ENCODE assay signal across 2 cellular contexts in the genomic region with DNA sequence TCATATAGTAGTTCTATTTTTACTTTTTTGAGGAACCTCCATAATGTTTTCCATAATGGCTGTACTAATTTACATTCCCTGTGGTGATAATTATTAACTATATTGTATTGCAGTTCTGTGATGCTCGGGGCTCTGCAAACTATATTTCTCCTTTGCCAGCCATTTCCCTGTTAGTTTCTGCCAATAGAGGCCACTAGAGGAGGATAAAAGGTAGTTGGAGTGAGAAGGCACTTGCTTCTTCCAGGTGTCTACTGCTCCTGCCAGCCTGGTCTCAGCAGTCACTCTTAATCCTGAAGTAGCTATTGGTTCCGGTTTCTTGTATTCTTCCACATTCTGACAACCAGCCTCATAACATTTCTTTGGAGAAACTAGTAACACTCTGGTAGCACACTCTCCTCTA.
TF ChIP-seq lines count a peak whose summit lies in the region.

No MANE protein-coding gene starts in this region.

TF ChIP-seq in Ishikawa, 13 proteins besides CTCF, POLR2A, EP300 and RAD21 (continued from another document):
- TF ChIP-seq, protein P1, sequence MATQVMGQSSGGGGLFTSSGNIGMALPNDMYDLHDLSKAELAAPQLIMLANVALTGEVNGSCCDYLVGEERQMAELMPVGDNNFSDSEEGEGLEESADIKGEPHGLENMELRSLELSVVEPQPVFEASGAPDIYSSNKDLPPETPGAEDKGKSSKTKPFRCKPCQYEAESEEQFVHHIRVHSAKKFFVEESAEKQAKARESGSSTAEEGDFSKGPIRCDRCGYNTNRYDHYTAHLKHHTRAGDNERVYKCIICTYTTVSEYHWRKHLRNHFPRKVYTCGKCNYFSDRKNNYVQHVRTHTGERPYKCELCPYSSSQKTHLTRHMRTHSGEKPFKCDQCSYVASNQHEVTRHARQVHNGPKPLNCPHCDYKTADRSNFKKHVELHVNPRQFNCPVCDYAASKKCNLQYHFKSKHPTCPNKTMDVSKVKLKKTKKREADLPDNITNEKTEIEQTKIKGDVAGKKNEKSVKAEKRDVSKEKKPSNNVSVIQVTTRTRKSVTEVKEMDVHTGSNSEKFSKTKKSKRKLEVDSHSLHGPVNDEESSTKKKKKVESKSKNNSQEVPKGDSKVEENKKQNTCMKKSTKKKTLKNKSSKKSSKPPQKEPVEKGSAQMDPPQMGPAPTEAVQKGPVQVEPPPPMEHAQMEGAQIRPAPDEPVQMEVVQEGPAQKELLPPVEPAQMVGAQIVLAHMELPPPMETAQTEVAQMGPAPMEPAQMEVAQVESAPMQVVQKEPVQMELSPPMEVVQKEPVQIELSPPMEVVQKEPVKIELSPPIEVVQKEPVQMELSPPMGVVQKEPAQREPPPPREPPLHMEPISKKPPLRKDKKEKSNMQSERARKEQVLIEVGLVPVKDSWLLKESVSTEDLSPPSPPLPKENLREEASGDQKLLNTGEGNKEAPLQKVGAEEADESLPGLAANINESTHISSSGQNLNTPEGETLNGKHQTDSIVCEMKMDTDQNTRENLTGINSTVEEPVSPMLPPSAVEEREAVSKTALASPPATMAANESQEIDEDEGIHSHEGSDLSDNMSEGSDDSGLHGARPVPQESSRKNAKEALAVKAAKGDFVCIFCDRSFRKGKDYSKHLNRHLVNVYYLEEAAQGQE (IDR thresholded peaks at IDR 0.05; ENCODE audit: low read depth): no peak
- TF ChIP-seq CEBPB (IDR thresholded peaks at IDR 0.05): no peak
- TF ChIP-seq, protein P2, sequence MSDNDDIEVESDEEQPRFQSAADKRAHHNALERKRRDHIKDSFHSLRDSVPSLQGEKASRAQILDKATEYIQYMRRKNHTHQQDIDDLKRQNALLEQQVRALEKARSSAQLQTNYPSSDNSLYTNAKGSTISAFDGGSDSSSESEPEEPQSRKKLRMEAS (IDR thresholded peaks at IDR 0.05): no peak

TF ChIP-seq in WTC11, 78 proteins besides CTCF, POLR2A, EP300 and RAD21 (continued from another document):
- TF ChIP-seq, protein P3, sequence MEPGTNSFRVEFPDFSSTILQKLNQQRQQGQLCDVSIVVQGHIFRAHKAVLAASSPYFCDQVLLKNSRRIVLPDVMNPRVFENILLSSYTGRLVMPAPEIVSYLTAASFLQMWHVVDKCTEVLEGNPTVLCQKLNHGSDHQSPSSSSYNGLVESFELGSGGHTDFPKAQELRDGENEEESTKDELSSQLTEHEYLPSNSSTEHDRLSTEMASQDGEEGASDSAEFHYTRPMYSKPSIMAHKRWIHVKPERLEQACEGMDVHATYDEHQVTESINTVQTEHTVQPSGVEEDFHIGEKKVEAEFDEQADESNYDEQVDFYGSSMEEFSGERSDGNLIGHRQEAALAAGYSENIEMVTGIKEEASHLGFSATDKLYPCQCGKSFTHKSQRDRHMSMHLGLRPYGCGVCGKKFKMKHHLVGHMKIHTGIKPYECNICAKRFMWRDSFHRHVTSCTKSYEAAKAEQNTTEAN (CRISPR knock-in tag; IDR thresholded peaks at IDR 0.05): no peak
- no peak for TF ChIP-seq RELA (CRISPR knock-in tag; IDR thresholded peaks at IDR 0.05; ENCODE audit: borderline replicate concordance)
- TF ChIP-seq, protein P4, sequence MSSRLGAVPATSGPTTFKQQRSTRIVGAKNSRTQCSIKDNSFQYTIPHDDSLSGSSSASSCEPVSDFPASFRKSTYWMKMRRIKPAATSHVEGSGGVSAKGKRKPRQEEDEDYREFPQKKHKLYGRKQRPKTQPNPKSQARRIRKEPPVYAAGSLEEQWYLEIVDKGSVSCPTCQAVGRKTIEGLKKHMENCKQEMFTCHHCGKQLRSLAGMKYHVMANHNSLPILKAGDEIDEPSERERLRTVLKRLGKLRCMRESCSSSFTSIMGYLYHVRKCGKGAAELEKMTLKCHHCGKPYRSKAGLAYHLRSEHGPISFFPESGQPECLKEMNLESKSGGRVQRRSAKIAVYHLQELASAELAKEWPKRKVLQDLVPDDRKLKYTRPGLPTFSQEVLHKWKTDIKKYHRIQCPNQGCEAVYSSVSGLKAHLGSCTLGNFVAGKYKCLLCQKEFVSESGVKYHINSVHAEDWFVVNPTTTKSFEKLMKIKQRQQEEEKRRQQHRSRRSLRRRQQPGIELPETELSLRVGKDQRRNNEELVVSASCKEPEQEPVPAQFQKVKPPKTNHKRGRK (CRISPR knock-in tag; IDR thresholded peaks at IDR 0.05; ENCODE audit: borderline replicate concordance): no peak
- TF ChIP-seq, protein P5, sequence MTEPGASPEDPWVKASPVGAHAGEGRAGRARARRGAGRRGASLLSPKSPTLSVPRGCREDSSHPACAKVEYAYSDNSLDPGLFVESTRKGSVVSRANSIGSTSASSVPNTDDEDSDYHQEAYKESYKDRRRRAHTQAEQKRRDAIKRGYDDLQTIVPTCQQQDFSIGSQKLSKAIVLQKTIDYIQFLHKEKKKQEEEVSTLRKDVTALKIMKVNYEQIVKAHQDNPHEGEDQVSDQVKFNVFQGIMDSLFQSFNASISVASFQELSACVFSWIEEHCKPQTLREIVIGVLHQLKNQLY (CRISPR knock-in tag; IDR thresholded peaks at IDR 0.05): no peak
- no peak for TF ChIP-seq PRRX2 (CRISPR knock-in tag; IDR thresholded peaks at IDR 0.05)
- TF ChIP-seq KAT7 (CRISPR knock-in tag; IDR thresholded peaks at IDR 0.05; ENCODE audit: borderline replicate concordance): no peak
- TF ChIP-seq, protein P6, sequence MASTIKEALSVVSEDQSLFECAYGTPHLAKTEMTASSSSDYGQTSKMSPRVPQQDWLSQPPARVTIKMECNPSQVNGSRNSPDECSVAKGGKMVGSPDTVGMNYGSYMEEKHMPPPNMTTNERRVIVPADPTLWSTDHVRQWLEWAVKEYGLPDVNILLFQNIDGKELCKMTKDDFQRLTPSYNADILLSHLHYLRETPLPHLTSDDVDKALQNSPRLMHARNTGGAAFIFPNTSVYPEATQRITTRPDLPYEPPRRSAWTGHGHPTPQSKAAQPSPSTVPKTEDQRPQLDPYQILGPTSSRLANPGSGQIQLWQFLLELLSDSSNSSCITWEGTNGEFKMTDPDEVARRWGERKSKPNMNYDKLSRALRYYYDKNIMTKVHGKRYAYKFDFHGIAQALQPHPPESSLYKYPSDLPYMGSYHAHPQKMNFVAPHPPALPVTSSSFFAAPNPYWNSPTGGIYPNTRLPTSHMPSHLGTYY (CRISPR knock-in tag; IDR thresholded peaks at IDR 0.05): no peak
